In genomic region chr9:120557205-120557604, GRCh38 we compare ENCODE assay signal across 20 cellular contexts.
"Had no signal": no experiment of that assay in that cellular context is flagged by ENCODE, and none has a peak within 500 bp of the region (broad histone marks: within the 10 kb centered on the region; RNA-seq: fewer than 3 reads in every experiment).

No MANE protein-coding gene starts in this region.

- H3K4me1 ChIP-seq: SJSA1 had no signal

- H3K27ac ChIP-seq: HL-60, SJSA1, SK-N-MC had no signal

- H3K9me3 ChIP-seq: SJSA1 had no signal

- DNase-seq: IMR-90, Karpas-422, KG1, MM.1S, NCI-H1092 treated with DMSO at 0.1 percent for 48 hours, NCI-H1436, NCI-H187, NCI-H2029, NCI-H2081 treated with DMSO at 0.1 percent for 48 hours, NCI-H2171 treated with DMSO at 0.1 percent for 48 hours, NCI-H524, NCI-H526 treated with DMSO at 0.1 percent for 48 hours, NCI-H774, Right ventricle myocardium superior, RPMI8226, SIG-M5 had no signal

- H3K4me3 ChIP-seq: SJSA1, SK-N-MC had no signal

- FAIRE-seq: RCC 7860 had no signal

- H3K27me3 ChIP-seq: SJSA1 had no signal
